ENCODE assay signal across 8 cellular contexts in genomic region chr9:5437254-5438216, GRCh38. TPM values are rescaled to one million over a fixed set of nuclear protein-coding genes. Genes with fewer than 3 reads are reported as not detected.
DNase-seq lines count a peak whose midpoint lies in the region; ATAC-seq, FAIRE-seq and TF ChIP-seq lines count a peak whose summit lies in the region.

TSS of gene PLGRKT (minus strand) at chr9:5437925. CDS start at chr9:5431977, 5,948 bp downstream.

- H3K27me3 ChIP-seq in CD4-positive, alpha-beta T cell (ENCODE audit: control insufficient read depth, insufficient read depth, low read length): no peaks in the 10 kb centered on the region
- no peaks in the 10 kb centered on the region; a peak in 1 of 5 replicates for H3K27me3 ChIP-seq in HepG2 (ENCODE audit: control insufficient read depth in 1 of 2, insufficient read depth in 2 of 2, low read length in 2 of 2)

- FAIRE-seq in HepG2 (lab: Jason Lieb, UNC): peak; percentile 83

- 0 out of 2 replicates have a peak, but pooled peaks have one; percentile 39 for TF ChIP-seq RAD21 in HepG2 (CRISPR knock-in tag; IDR thresholded peaks at IDR 0.05)

- H3K4me1 ChIP-seq in HepG2 (ENCODE audit: insufficient read depth, low read length): peaks cover 29% of the 10 kb centered on the region

- no peaks in the 10 kb centered on the region for H4K20me1 ChIP-seq in HepG2 (ENCODE audit: insufficient read depth, low read length)

- H3K4me3 ChIP-seq in HepG2 (replicated peaks in 1 of 3; ENCODE audit: insufficient read depth in 1 of 3, low read depth in 2 of 3, low read length in 3 of 3): peak within 1 kb of the TSS; percentile 72 to 81 (median 78)

- no peaks in the 10 kb centered on the region for H3K79me2 ChIP-seq in HepG2 (ENCODE audit: insufficient read depth, low read length)

- POLR2A ChIA-PET in CD4-positive, alpha-beta T cell (lab: Charles Lee): interaction anchor here (0.7 to 5.7 kb wide), 24 partner anchors 11 to 1911 kb away, joined by 3 to 114 read pairs (median 4); partner anchors contain the start of genes AK3, CD274, ERMP1 and RCL1
- POLR2A ChIA-PET in activated CD4-positive, alpha-beta memory T cell treated with anti-CD3 and anti-CD28 coated beads for 36 hours (lab: Charles Lee): interaction anchor here (0.6 to 5.4 kb wide), 17 partner anchors 9 to 677 kb away, joined by 3 to 57 read pairs (median 5); partner anchors contain the start of genes CD274, JAK2, PDCD1LG2 and RIC1
- POLR2A ChIA-PET in HepG2 (lab: Yijun Ruan, JAX): interaction anchor here (0.6 to 1.9 kb wide), 2 partner anchors 13 to 163 kb away, joined by 4 to 17 read pairs; partner anchors contain the start of gene CD274

- H3K4me1 Mint-ChIP-seq in CD4-positive, alpha-beta T cell (ENCODE audit: low read depth): peaks cover 46% of the 10 kb centered on the region
- peaks cover 59% of the 10 kb centered on the region for H3K4me1 Mint-ChIP-seq in activated CD4-positive, alpha-beta memory T cell treated with anti-CD3 and anti-CD28 coated beads for 36 hours (ENCODE audit: low read depth)

- intact Hi-C loops in CD4-positive, alpha-beta T cell (cut with DNase I, micrococcal nuclease): loop anchor here (2.0 to 10.0 kb wide), 8 partner anchors 13 to 760 kb away; partner anchors contain the start of genes CD274 (in 1 of the 2), CDC37L1 (in 1 of the 2), JAK2 (in 1 of the 2) and RIC1 (in 1 of the 2)
- intact Hi-C loops in activated CD4-positive, alpha-beta memory T cell treated with anti-CD3 and anti-CD28 coated beads for 36 hours (cut with micrococcal nuclease): loop anchor here (1.0 to 10.0 kb wide), 16 partner anchors 10 to 1910 kb away; partner anchors contain the start of genes AK3, CDC37L1, JAK2 and PDCD1LG2
- intact Hi-C loops in HepG2 (cut with micrococcal nuclease; ENCODE audit: unreplicated experiment): loop anchor here (5.0 kb wide), 2 partner anchors 450 to 675 kb away; partner anchors contain the start of gene JAK2

- CTCF ChIA-PET in CD4-positive, alpha-beta T cell (lab: Charles Lee): interaction anchor here (0.7 to 3.4 kb wide), 8 partner anchors 13 to 396 kb away, joined by 3 to 16 read pairs (median 4); partner anchors contain the start of genes CD274 and ERMP1
- CTCF ChIA-PET in activated CD4-positive, alpha-beta memory T cell treated with anti-CD3 and anti-CD28 coated beads for 36 hours (lab: Charles Lee): interaction anchor here (0.6 to 6.6 kb wide), 11 partner anchors 11 to 251 kb away, joined by 3 to 64 read pairs (median 3); partner anchors contain the start of genes CD274 and RIC1
- CTCF ChIA-PET in HepG2 (lab: Yijun Ruan, JAX; ENCODE audit: low intra/inter-chr PET ratio, low total read pairs): no interaction called here

- ATAC-seq in CD4-positive, alpha-beta T cell (ENCODE audit: poor library complexity): peak; percentile 91
- ATAC-seq in GM19397 (IDR thresholded peaks at IDR 0.05; ENCODE audit: unreplicated experiment) (peak; percentile 83), HG03571 (IDR thresholded peaks at IDR 0.05; ENCODE audit: unreplicated experiment) (peak; percentile 85), HepG2 (peak; percentile 99)

- in situ Hi-C loops in HepG2 (cut with HindIII; ENCODE audit: extremely low pct_ligation_motif_present, low pct_unique_long_range_greater_than_20kb): loop anchor here (25.0 kb wide), 2 partner anchors 450 to 675 kb away; partner anchors contain the start of gene JAK2

- no peaks in the 10 kb centered on the region for H3K9me3 Mint-ChIP-seq in CD4-positive, alpha-beta T cell
- H3K9me3 Mint-ChIP-seq in activated CD4-positive, alpha-beta memory T cell treated with anti-CD3 and anti-CD28 coated beads for 36 hours: peaks cover 2% of the 10 kb centered on the region

- TSS peak; percentile 84 for BruUV-seq in HepG2 (replicated peaks; lab: Mats Ljungman, UMichigan)

- no peaks in the 10 kb centered on the region for H3K36me3 ChIP-seq in HepG2 (replicated peaks in 1 of 2; ENCODE audit: control insufficient read depth in 1 of 2, insufficient read depth in 2 of 2, low read length in 2 of 2)

- H3K27ac Mint-ChIP-seq in CD4-positive, alpha-beta T cell: peak within 1 kb of the TSS; percentile 97
- peak within 1 kb of the TSS; percentile 98 for H3K27ac Mint-ChIP-seq in activated CD4-positive, alpha-beta memory T cell treated with anti-CD3 and anti-CD28 coated beads for 36 hours

- TF ChIP-seq CTCF in CD4-positive, alpha-beta T cell (IDR thresholded peaks at IDR 0.05): peak; percentile 18
- peak; percentile 68 for TF ChIP-seq CTCF in HepG2 (CRISPR knock-in tag; IDR thresholded peaks at IDR 0.05)

- TF ChIP-seq EP300 in HepG2 (IDR thresholded peaks at IDR 0.05; ENCODE audit: low read depth in 2 of 2, low read length in 2 of 2): 0 out of 4 replicates have a peak, but pooled peaks of 1 of the 2 experiments have one; percentile 14
- TF ChIP-seq EP300 in HepG2 (CRISPR knock-in tag; IDR thresholded peaks at IDR 0.05; ENCODE audit: borderline replicate concordance): 0 out of 2 replicates have a peak, but pooled peaks have one; percentile 23

- peak within 1 kb of the TSS; percentile 80 for H3K4me2 ChIP-seq in HepG2 (ENCODE audit: low read depth, low read length)

- peak; percentile 80 to 88 (median 84) for DNase-seq in CD4-positive, alpha-beta T cell
- DNase-seq in NCI-H82 (lab: John Stamatoyannopoulos, UW) (peak; percentile 95), dermis microvascular lymphatic vessel endothelial cell (ENCODE audit: low read depth in 2 of 2) (peak; percentile 63 to 90), HepG2 (ENCODE audit: low spot score) (peak; percentile 93)
- peak; percentile 95 for DNase-seq in activated CD4-positive, alpha-beta memory T cell treated with anti-CD3 and anti-CD28 coated beads for 36 hours
- DNase-seq in stimulated activated CD4-positive, alpha-beta T cell treated with anti-CD3 and anti-CD28 coated beads, Interleukin-4, amount 100 ng/mL, for 1 hour: peak; percentile 86

- H2AFZ ChIP-seq in HepG2 (ENCODE audit: low read length): peak within 1 kb of the TSS; percentile 97

- no peaks in the 10 kb centered on the region for H3K9me3 ChIP-seq in CD4-positive, alpha-beta T cell (ENCODE audit: control insufficient read depth, low read length)
- no peaks in the 10 kb centered on the region for H3K9me3 ChIP-seq in HepG2 (ENCODE audit: low read length)

- H3K9ac ChIP-seq in HepG2 (ENCODE audit: insufficient read depth, low read depth, low read length): peak within 1 kb of the TSS; percentile 93

- H3K27me3 Mint-ChIP-seq in CD4-positive, alpha-beta T cell: no peaks in the 10 kb centered on the region
- H3K27me3 Mint-ChIP-seq in activated CD4-positive, alpha-beta memory T cell treated with anti-CD3 and anti-CD28 coated beads for 36 hours: no peaks in the 10 kb centered on the region

- peak; percentile 87 to 88 for TF ChIP-seq POLR2A in HepG2 (IDR thresholded peaks at IDR 0.05; ENCODE audit: insufficient read depth in 1 of 2, low read depth in 2 of 2, low read length in 2 of 2)

- peak within 1 kb of the TSS; percentile 94 for H3K4me3 Mint-ChIP-seq in CD4-positive, alpha-beta T cell
- H3K4me3 Mint-ChIP-seq in activated CD4-positive, alpha-beta memory T cell treated with anti-CD3 and anti-CD28 coated beads for 36 hours: peak within 1 kb of the TSS; percentile 97

- peak within 1 kb of the TSS; percentile 93 for H3K27ac ChIP-seq in CD4-positive, alpha-beta T cell (ENCODE audit: low read depth, low read length)
- H3K27ac ChIP-seq in HepG2 (ENCODE audit: extremely low read length, insufficient read depth, low read length): peak within 1 kb of the TSS; percentile 86

- whole genome bisulfite sequencing in HepG2 (ENCODE audit: low lambda C conversion rate): under 1% methylated on average over 20 of the region's 55 CpGs

- peaks cover 31% of the 10 kb centered on the region for H3K36me3 Mint-ChIP-seq in CD4-positive, alpha-beta T cell (ENCODE audit: low read depth)
- H3K36me3 Mint-ChIP-seq in activated CD4-positive, alpha-beta memory T cell treated with anti-CD3 and anti-CD28 coated beads for 36 hours: peaks cover 36% of the 10 kb centered on the region

TF ChIP-seq in HepG2, 621 proteins besides CTCF, POLR2A, EP300 and RAD21 (continues in another document):
- TF ChIP-seq RFXAP (CRISPR knock-in tag; IDR thresholded peaks at IDR 0.05; ENCODE audit: borderline replicate concordance): peak; percentile 76; the same call in 1 of the 2 replicates

RNA-seq across cellular contexts. Expression of gene PLGRKT, which starts in this region (rescaled TPM):
- 10 to 100 TPM; 13.8 to 15.6 TPM for total RNA-seq in CD4-positive, alpha-beta T cell
- 10 to 100 TPM; 52.9 to 59.4 TPM for total RNA-seq in activated CD4-positive, alpha-beta memory T cell treated with anti-CD3 and anti-CD28 coated beads for 36 hours
- total RNA-seq in dermis microvascular lymphatic vessel endothelial cell: 5.4 and 6.9 TPM in 2 replicates
- total RNA-seq in HepG2 (2016; rRNA removed; fragmentation: Illumina TruSeq; extraction: Trizol): 15.8 and 20.2 TPM in 2 replicates
- total RNA-seq in HepG2 (2016; cell fraction: cytosol; rRNA removed; fragmentation: Illumina TruSeq; extraction: Trizol; ENCODE audit: low read depth): 12.4 and 12.7 TPM in 2 replicates
- total RNA-seq in HepG2 (2016; cell fraction: insoluble cytoplasmic fraction; rRNA removed; fragmentation: Illumina TruSeq; extraction: Trizol): 15.6 and 19.3 TPM in 2 replicates
- total RNA-seq in HepG2 (2016; cell fraction: membrane; rRNA removed; fragmentation: Illumina TruSeq; extraction: Trizol): 10.4 and 17.6 TPM in 2 replicates
- total RNA-seq in HepG2 (2016; cell fraction: nucleus; rRNA removed; fragmentation: Illumina TruSeq; extraction: Trizol): 9.1 and 9.3 TPM in 2 replicates
- polyA plus RNA-seq in HepG2 (2011; rRNA removed): 3.4 and 5.0 TPM in 2 replicates
- polyA plus RNA-seq in HepG2 (2011; cell fraction: cytosol; rRNA removed): 3.1 and 4.3 TPM in 2 replicates
- 0.90 and 1.0 TPM in 2 replicates for polyA plus RNA-seq in HepG2 (2011; cell fraction: nucleus; rRNA removed)
- polyA plus RNA-seq in HepG2 (2012): 4.8 and 8.9 TPM in 2 replicates
- polyA plus RNA-seq in HepG2 (2016; cell fraction: cytosol; fragmentation: Illumina TruSeq; extraction: Trizol; ENCODE audit: low read depth): 13.6 and 21.5 TPM in 2 replicates
- polyA plus RNA-seq in HepG2 (2016; cell fraction: insoluble cytoplasmic fraction; fragmentation: Illumina TruSeq; extraction: Trizol; ENCODE audit: low read depth): 19.8 and 20.9 TPM in 2 replicates
- 8.7 and 14.3 TPM in 2 replicates for polyA plus RNA-seq in HepG2 (2016; cell fraction: membrane; fragmentation: Illumina TruSeq; extraction: Trizol; ENCODE audit: low read depth)
- 13.8 and 15.8 TPM in 2 replicates for polyA plus RNA-seq in HepG2 (2016; cell fraction: nucleus; fragmentation: Illumina TruSeq; extraction: Trizol; ENCODE audit: insufficient read depth, low read depth)
- 1.7 and 3.1 TPM in 2 replicates for polyA minus RNA-seq in HepG2 (2011; rRNA and poly(A)+ RNA removed; ENCODE audit: low replicate concordance)
- 2.5 and 4.3 TPM in 2 replicates for polyA minus RNA-seq in HepG2 (2011; cell fraction: cytosol; rRNA and poly(A)+ RNA removed)
- polyA minus RNA-seq in HepG2 (2011; cell fraction: nucleus; rRNA and poly(A)+ RNA removed): 2.4 and 3.1 TPM in 2 replicates

Comparison
In these comparisons a context has a peak if more than half of its experiments do, and no peak if none do; other contexts are left out.
1. Peak in every context shown above with its lines: DNase-seq, ATAC-seq, H3K4me3 ChIP-seq and H3K27ac ChIP-seq.